In the genomic region with DNA sequence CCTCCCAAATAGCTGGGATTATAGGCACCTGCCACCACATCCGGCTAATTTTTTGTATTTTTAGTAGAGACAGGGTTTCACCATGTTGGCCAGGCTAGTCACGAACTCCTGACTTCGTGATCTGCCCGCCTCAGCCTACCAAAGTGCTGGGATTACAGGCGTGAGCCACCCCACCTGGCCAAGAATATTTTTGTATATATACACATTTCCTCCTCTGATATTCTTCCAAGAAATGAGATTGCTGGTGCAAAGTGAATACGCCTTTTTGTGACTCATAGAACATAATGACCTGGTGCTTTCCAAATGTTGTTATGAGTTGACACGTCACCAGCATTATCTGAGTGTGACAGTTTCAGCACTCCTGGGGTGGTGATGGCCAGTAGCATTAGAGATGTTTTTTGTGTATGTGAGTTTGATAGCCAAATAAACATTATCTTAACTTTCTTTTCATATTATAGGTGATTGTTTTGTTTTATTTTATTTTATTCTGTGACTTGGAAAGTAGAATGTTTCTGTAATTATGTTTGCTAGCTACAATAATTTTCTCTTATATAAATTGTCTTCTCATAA, we compare ENCODE assay signal across 1 cellular context.
A peak's percentile ranks its signal among the peaks of the same experiment; 100 is the strongest.
TF ChIP-seq lines count a peak whose summit lies in the region.

No MANE protein-coding gene starts in this region.

TF ChIP-seq in HCT116, 20 proteins besides CTCF, POLR2A, EP300 and RAD21 (continued from another document):
- TF ChIP-seq, protein P1, sequence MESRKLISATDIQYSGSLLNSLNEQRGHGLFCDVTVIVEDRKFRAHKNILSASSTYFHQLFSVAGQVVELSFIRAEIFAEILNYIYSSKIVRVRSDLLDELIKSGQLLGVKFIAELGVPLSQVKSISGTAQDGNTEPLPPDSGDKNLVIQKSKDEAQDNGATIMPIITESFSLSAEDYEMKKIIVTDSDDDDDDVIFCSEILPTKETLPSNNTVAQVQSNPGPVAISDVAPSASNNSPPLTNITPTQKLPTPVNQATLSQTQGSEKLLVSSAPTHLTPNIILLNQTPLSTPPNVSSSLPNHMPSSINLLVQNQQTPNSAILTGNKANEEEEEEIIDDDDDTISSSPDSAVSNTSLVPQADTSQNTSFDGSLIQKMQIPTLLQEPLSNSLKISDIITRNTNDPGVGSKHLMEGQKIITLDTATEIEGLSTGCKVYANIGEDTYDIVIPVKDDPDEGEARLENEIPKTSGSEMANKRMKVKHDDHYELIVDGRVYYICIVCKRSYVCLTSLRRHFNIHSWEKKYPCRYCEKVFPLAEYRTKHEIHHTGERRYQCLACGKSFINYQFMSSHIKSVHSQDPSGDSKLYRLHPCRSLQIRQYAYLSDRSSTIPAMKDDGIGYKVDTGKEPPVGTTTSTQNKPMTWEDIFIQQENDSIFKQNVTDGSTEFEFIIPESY (IDR thresholded peaks at IDR 0.05; ENCODE audit: extremely low read depth, insufficient replicate concordance, low read length) = no peak
- TF ChIP-seq ZFX (IDR thresholded peaks at IDR 0.05) (no peak), SIN3A (IDR thresholded peaks at IDR 0.05; ENCODE audit: low read depth) (peak; percentile 89), EZH2phosphoT487 (IDR thresholded peaks at IDR 0.05; ENCODE audit: borderline replicate concordance) (no peak), JUND (IDR thresholded peaks at IDR 0.05) (peak; percentile 89)
- TF ChIP-seq, protein P2, sequence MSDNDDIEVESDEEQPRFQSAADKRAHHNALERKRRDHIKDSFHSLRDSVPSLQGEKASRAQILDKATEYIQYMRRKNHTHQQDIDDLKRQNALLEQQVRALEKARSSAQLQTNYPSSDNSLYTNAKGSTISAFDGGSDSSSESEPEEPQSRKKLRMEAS (IDR thresholded peaks at IDR 0.05) = peak; percentile 62
